1 cellular context compared by ENCODE assay signal in genomic region chr2:29016500-29016899, GRCh38.
TF ChIP-seq lines count a peak whose summit lies in the region.

No MANE protein-coding gene starts in this region.

TF ChIP-seq in SK-N-SH, 30 proteins besides CTCF, POLR2A, EP300 and RAD21 (continued from another document):
- TF ChIP-seq ZBTB33 (IDR thresholded peaks at IDR 0.05; ENCODE audit: borderline replicate concordance, low read depth) = no peak
- TF ChIP-seq PBX3 (IDR thresholded peaks at IDR 0.05) = no peak
- TF ChIP-seq TCF12 (IDR thresholded peaks at IDR 0.05) = no peak
- TF ChIP-seq TAF1 (IDR thresholded peaks at IDR 0.05; ENCODE audit: borderline replicate concordance, low read depth, low read length) = no peak
- no peak for TF ChIP-seq JUND (IDR thresholded peaks at IDR 0.05)
- TF ChIP-seq GATA2 (CRISPR knock-in tag; IDR thresholded peaks at IDR 0.05) = no peak
- no peak for TF ChIP-seq TEAD4 (IDR thresholded peaks at IDR 0.05; ENCODE audit: borderline replicate concordance, insufficient read depth)
